Comparison of ENCODE assay signal across 23 cellular contexts in genomic region chr7:98997836-98998235, GRCh38.
A peak's percentile ranks its signal among the peaks of the same experiment; 100 is the strongest.
DNase-seq lines count a peak whose midpoint lies in the region; ATAC-seq, FAIRE-seq and TF ChIP-seq lines count a peak whose summit lies in the region.
"Had no signal": no experiment of that assay in that cellular context is flagged by ENCODE, and none has a peak within 500 bp of the region (broad histone marks: within the 10 kb centered on the region; RNA-seq: fewer than 3 reads in every experiment).

No MANE protein-coding gene starts in this region.

- in situ Hi-C loops in K562 (cut with MboI) = no loop called here

- TF ChIP-seq CTCF in K562 (IDR thresholded peaks at IDR 0.05 in 2 of 3, conservative IDR thresholded peaks at IDR 0.05 in 1 of 3; ENCODE audit: insufficient read depth in 2 of 3, low read depth in 1 of 3, low read length in 3 of 3) (no peak), foreskin fibroblast (IDR thresholded peaks at IDR 0.05; ENCODE audit: low read depth, low read length) (no peak)

- H2AFZ ChIP-seq in K562 (ENCODE audit: low read depth, low read length) = no peak overlapping the region

- no peak overlapping the region for H3K4me3 Mint-ChIP-seq in immature natural killer cell
- H3K4me3 Mint-ChIP-seq: B cell, CD14-positive monocyte, H9, HFFc6 had no signal

- CTCF ChIA-PET in K562 (lab: Yijun Ruan, JAX; ENCODE audit: low intra/inter-chr PET ratio) = no interaction called here

- H4K20me1 ChIP-seq in K562 (replicated peaks; ENCODE audit: control insufficient read depth, insufficient read depth, low read length) = no peaks in the 10 kb centered on the region

- POLR2A ChIA-PET in K562 (lab: Yijun Ruan, JAX) = interaction anchor here (1.5 kb wide), 1 partner anchor 9 kb away, joined by 4 read pairs; no protein-coding TSS in a partner anchor

- no peak for TF ChIP-seq RAD21 in K562 (CRISPR knock-in tag; conservative IDR thresholded peaks at IDR 0.05 in 1 of 2, IDR thresholded peaks at IDR 0.05 in 1 of 2)

- no peaks in the 10 kb centered on the region for H3K27me3 Mint-ChIP-seq in immature natural killer cell (ENCODE audit: low read depth in 3 of 3)
- H3K27me3 Mint-ChIP-seq: B cell had no signal

- BruUV-seq in K562 (replicated peaks; lab: Mats Ljungman, UMichigan) = no TSS peak

- H3K9me3 Mint-ChIP-seq in immature natural killer cell = no peaks in the 10 kb centered on the region
- H3K9me3 Mint-ChIP-seq: CD14-positive monocyte, H9, HFFc6 had no signal

- peaks cover 0 to 3% of the 10 kb centered on the region in 2 experiments; a peak in 1 of 5 replicates for H3K4me1 ChIP-seq in K562 (replicated peaks in 1 of 2; ENCODE audit: control insufficient read depth in 2 of 2, insufficient read depth in 2 of 2, low read length in 2 of 2)

- peaks cover 0 to 2% of the 10 kb centered on the region in 2 donors for H3K4me1 Mint-ChIP-seq in immature natural killer cell
- H3K4me1 Mint-ChIP-seq: CD14-positive monocyte, H9 had no signal

- no peak overlapping the region for H3K9ac ChIP-seq in K562 (ENCODE audit: insufficient read depth in 1 of 2, low read depth in 2 of 2, low read length in 2 of 2)

- TF ChIP-seq EP300 in K562 (IDR thresholded peaks at IDR 0.05; ENCODE audit: low read length) = no peak

- no peak overlapping the region for H3K4me2 ChIP-seq in K562 (ENCODE audit: insufficient read depth, low read length)

- H3K27ac Mint-ChIP-seq in immature natural killer cell = no peak overlapping the region
- H3K27ac Mint-ChIP-seq: B cell, CD14-positive monocyte, H9, HFFc6 had no signal

- peaks cover 12 to 33% (median 20%) of the 10 kb centered on the region in 3 donors for H3K36me3 Mint-ChIP-seq in immature natural killer cell

- no peak overlapping the region for H3K27ac ChIP-seq in K562 (ENCODE audit: extremely low read depth, low read depth, low read length)
- H3K27ac ChIP-seq: 22Rv1 had no signal

- peak; percentile 9 for DNase-seq in activated CD8-positive, alpha-beta memory T cell treated with anti-CD3 and anti-CD28 coated beads for 24 hours
- DNase-seq in activated CD8-positive, alpha-beta memory T cell treated with anti-CD3 and anti-CD28 coated beads, Interleukin-2, amount 50 U/mL, for 4 hours = no peak
- DNase-seq in K562 (ENCODE audit: extremely low read depth in 1 of 4, low spot score in 3 of 4) (no peak), foreskin fibroblast (peak; percentile 19 to 50), glomerular visceral epithelial cell (ENCODE audit: extremely low spot score) (no peak), immature natural killer cell (no peak)
- DNase-seq: ACHN, H9, HFFc6, KBM-7, MM.1S, NCI-H1048, NCI-H1417 treated with DMSO at 0.1 percent for 48 hours, NCI-H187, NCI-H446, NCI-H526 had no signal

- no peak for ATAC-seq in K562
- ATAC-seq in HG03039 (IDR thresholded peaks at IDR 0.05; ENCODE audit: unreplicated experiment) = no peak
- ATAC-seq in GM19324 (IDR thresholded peaks at IDR 0.05; ENCODE audit: low FRiP score, unreplicated experiment) = no peak
- ATAC-seq: Right ventricle myocardium inferior had no signal

- WGBS in K562 (ENCODE audit: insufficient coverage, low coverage, missing lambda C conversion rate) = 92% methylated on average over 3 of the region's 3 CpGs

- no peak for TF ChIP-seq POLR2A in K562 (conservative IDR thresholded peaks at IDR 0.05)

- H3K79me2 ChIP-seq in K562 (ENCODE audit: control insufficient read depth, insufficient read depth, low read length) = no peaks in the 10 kb centered on the region

- intact Hi-C loops in K562 (cut with micrococcal nuclease) = no loop called here

- H3K36me3 ChIP-seq in K562 (ENCODE audit: control insufficient read depth, insufficient read depth, low read length) = peaks cover 88% of the 10 kb centered on the region

- no peak overlapping the region for H3K4me3 ChIP-seq in K562
- H3K4me3 ChIP-seq in foreskin fibroblast (ENCODE audit: low read depth in 1 of 2, low read length in 2 of 2) = no peak overlapping the region

- FAIRE-seq in K562 (lab: Jason Lieb, UNC) = peak; percentile 67
- FAIRE-seq: D721Med had no signal

- no peaks in the 10 kb centered on the region for H3K9me1 ChIP-seq in K562 (ENCODE audit: control insufficient read depth, insufficient read depth, low read length)

- H3K9me3 ChIP-seq in K562 (replicated peaks; ENCODE audit: control insufficient read depth, insufficient read depth, low read depth, low read length) = no peaks in the 10 kb centered on the region

- no peaks in the 10 kb centered on the region for H3K27me3 ChIP-seq in K562 (ENCODE audit: control insufficient read depth in 2 of 2, insufficient read depth in 2 of 2, low read length in 2 of 2)

TF ChIP-seq in K562, 482 proteins besides CTCF, POLR2A, EP300 and RAD21 (continues in another document):
- no peak for TF ChIP-seq E2F6 (IDR thresholded peaks at IDR 0.05; ENCODE audit: borderline replicate concordance in 1 of 2, extremely low read depth in 1 of 2, insufficient read depth in 1 of 2, insufficient read length in 1 of 2, low read depth in 1 of 2, low read length in 1 of 2, poor library complexity in 1 of 2, severe bottlenecking in 1 of 2)
- TF ChIP-seq PPARD (CRISPR knock-in tag; IDR thresholded peaks at IDR 0.05) = no peak
- no peak for TF ChIP-seq SREBF2 (CRISPR knock-in tag; IDR thresholded peaks at IDR 0.05)
- no peak for TF ChIP-seq CREBBP (IDR thresholded peaks at IDR 0.05; ENCODE audit: low read depth, low read length)
- TF ChIP-seq ZNF24 (IDR thresholded peaks at IDR 0.05) = no peak
- no peak for TF ChIP-seq POLR2AphosphoS5 (IDR thresholded peaks at IDR 0.05; ENCODE audit: control insufficient read depth, insufficient read depth, low read depth, low read length)
- TF ChIP-seq PRMT5 (CRISPR knock-in tag; IDR thresholded peaks at IDR 0.05) = no peak
- TF ChIP-seq ZNF395 (CRISPR knock-in tag; IDR thresholded peaks at IDR 0.05) = no peak
- TF ChIP-seq BDP1 (IDR thresholded peaks at IDR 0.05; ENCODE audit: insufficient read depth, insufficient read length) = no peak

Comparison
In these comparisons a context has a peak if more than half of its experiments do, and no peak if none do; other contexts are left out.
1. DNase-seq: peak in activated CD8-positive, alpha-beta memory T cell treated with anti-CD3 and anti-CD28 coated beads for 24 hours (single experiment) and foreskin fibroblast (2 of 2); none in activated CD8-positive, alpha-beta memory T cell treated with anti-CD3 and anti-CD28 coated beads, Interleukin-2, amount 50 U/mL, for 4 hours (single experiment), K562 (0 of 4), glomerular visceral epithelial cell (single experiment) and immature natural killer cell (0 of 3).